In the genomic region with DNA sequence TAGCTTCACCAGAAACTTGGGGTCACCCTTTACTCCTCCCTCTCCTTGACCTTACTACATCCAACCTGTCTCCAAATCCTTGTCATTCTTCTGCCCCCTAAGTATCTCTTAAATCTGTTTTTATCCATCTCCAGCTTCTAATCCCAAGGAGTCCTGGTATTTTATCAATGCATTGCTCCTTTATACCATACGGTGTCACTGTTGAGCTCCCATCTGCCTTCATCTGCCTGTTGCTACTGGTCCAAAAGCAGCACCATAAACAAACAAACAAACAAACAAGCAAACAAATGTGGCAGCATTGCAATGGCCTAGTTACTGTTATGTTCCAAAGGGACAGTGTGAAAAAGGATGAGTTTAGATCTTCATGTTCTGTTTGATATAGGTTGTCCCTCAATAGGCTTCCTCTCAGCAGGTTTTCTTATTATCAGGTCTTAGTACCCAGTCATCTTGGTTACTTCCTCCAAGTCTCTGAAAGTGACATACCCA, we compare ENCODE assay signal across 8 cellular contexts. TPM values are rescaled to one million over a fixed set of nuclear protein-coding genes. Genes with fewer than 3 reads are reported as not detected.
DNase-seq lines count a peak whose midpoint lies in the region; ATAC-seq, FAIRE-seq and TF ChIP-seq lines count a peak whose summit lies in the region.

No MANE protein-coding gene starts in this region.

- H3K27ac ChIP-seq in A549 (no peak overlapping the region), SK-N-MC (no peak overlapping the region), aorta (ENCODE audit: low read depth in 1 of 2, low read length in 2 of 2) (no peak overlapping the region)

- H3K4me3 Mint-ChIP-seq in nephron = no peak overlapping the region

- TF ChIP-seq RAD21 in A549 (conservative IDR thresholded peaks at IDR 0.05 in 1 of 2, IDR thresholded peaks at IDR 0.05 in 1 of 2) = peak; percentile 69 to 76

- CTCF ChIA-PET in A549 (lab: Yijun Ruan, JAX) = interaction anchor here (0.5 to 8.6 kb wide), 35 partner anchors 8 to 177 kb away, joined by 3 to 95 read pairs (median 4); partner anchors contain the start of genes HPX, MRPL17 and TPP1

- POLR2A ChIA-PET in A549 (lab: Yijun Ruan, JAX) = interaction anchor here (0.6 to 1.1 kb wide), 3 partner anchors 12 to 152 kb away, joined by 3 to 5 read pairs (median 4); partner anchors contain the start of genes ARFIP2, MRPL17 and TIMM10B

- FAIRE-seq in A549 (lab: Jason Lieb, UNC) = peak; percentile 23
- FAIRE-seq in G401.6 (lab: Jason Lieb, UNC) = peak; percentile 67

- DNase-seq in A549 (ENCODE audit: low read depth in 1 of 2, low spot score in 1 of 2) = peak; percentile 57 to 79
- DNase-seq in Jurkat, Clone E6-1 (ENCODE audit: low read depth, low spot score) = peak; percentile 29
- peak; percentile 18 for DNase-seq in SK-N-MC (ENCODE audit: low read depth, low spot score)
- DNase-seq in fibroblast of gingiva (ENCODE audit: low read depth) = peak; percentile 31
- DNase-seq in aorta = no peak

- ATAC-seq in A549 = peak; percentile 88 to 93
- ATAC-seq in HG03139 (IDR thresholded peaks at IDR 0.05; ENCODE audit: unreplicated experiment) = no peak
- no peak for ATAC-seq in aorta (ENCODE audit: low FRiP score)

- TF ChIP-seq CTCF in A549 (IDR thresholded peaks at IDR 0.05) = peak; percentile 76
- peak; percentile 74 to 88 (median 79) for TF ChIP-seq CTCF in nephron (IDR thresholded peaks at IDR 0.05; ENCODE audit: unreplicated experiment in 3 of 3)

- H3K9ac ChIP-seq in SK-N-MC (ENCODE audit: insufficient read length) = no peak overlapping the region

- no peaks in the 10 kb centered on the region for H3K9me3 Mint-ChIP-seq in nephron

- intact Hi-C loops in aorta (cut with DNase I) = loop anchor here in 1 of 2 donors (2.0 to 5.0 kb wide), 3 partner anchors 137 to 176 kb away; partner anchors contain the start of gene MRPL17

- TF ChIP-seq POLR2A in A549 (IDR thresholded peaks at IDR 0.05; ENCODE audit: low read length) = no peak

- no peak overlapping the region for H3K4me3 ChIP-seq in A549
- no peak overlapping the region for H3K4me3 ChIP-seq in Jurkat, Clone E6-1 (ENCODE audit: low read length)
- no peak overlapping the region for H3K4me3 ChIP-seq in SK-N-MC
- no peak overlapping the region for H3K4me3 ChIP-seq in aorta (ENCODE audit: low read length in 2 of 2)

- H3K4me1 Mint-ChIP-seq in nephron = no peaks in the 10 kb centered on the region

- no peak overlapping the region for H3K27ac Mint-ChIP-seq in nephron

- no peak overlapping the region for H3K4me2 ChIP-seq in A549

- H3K27me3 ChIP-seq in aorta (ENCODE audit: control insufficient read depth in 1 of 2, insufficient read depth in 2 of 2, low read length in 1 of 2) = no peaks in the 10 kb centered on the region

- WGBS in A549 (ENCODE audit: missing lambda C conversion rate) = 0% methylated on average over 1 of the region's 1 CpG
- WGBS in aorta, 2 donors = 3 to 4% methylated on average over 1 of the region's 1 CpG

- H3K4me1 ChIP-seq in A549 = no peaks in the 10 kb centered on the region
- no peaks in the 10 kb centered on the region for H3K4me1 ChIP-seq in aorta (ENCODE audit: control insufficient read depth in 1 of 2, insufficient read depth in 2 of 2, low read length in 2 of 2)

- H3K36me3 ChIP-seq in SK-N-MC (ENCODE audit: insufficient read depth, low read length) (peaks cover 13% of the 10 kb centered on the region; the same call in 1 of the 2 replicates), aorta (ENCODE audit: control insufficient read depth in 1 of 2, insufficient read depth in 2 of 2, low read length in 1 of 2) (peaks cover 0 to 2% of the 10 kb centered on the region in 2 donors)

- TF ChIP-seq EP300 in A549 (IDR thresholded peaks at IDR 0.05) = no peak

- H3K9me3 ChIP-seq in A549 = no peaks in the 10 kb centered on the region
- no peaks in the 10 kb centered on the region for H3K9me3 ChIP-seq in SK-N-MC (ENCODE audit: low read depth, low read length)
- H3K9me3 ChIP-seq in aorta (ENCODE audit: control insufficient read depth, low read length) = no peaks in the 10 kb centered on the region

- H3K36me3 Mint-ChIP-seq in nephron (ENCODE audit: low read depth) = no peaks in the 10 kb centered on the region

- no peaks in the 10 kb centered on the region for H3K27me3 Mint-ChIP-seq in nephron (ENCODE audit: low read depth)

TF ChIP-seq in A549, 52 proteins besides CTCF, POLR2A, EP300 and RAD21:
- TF ChIP-seq SMC3 (IDR thresholded peaks at IDR 0.05) = peak; percentile 57; the same call in 2 of the 3 replicates
- no peak for TF ChIP-seq ZFP36 (IDR thresholded peaks at IDR 0.05; ENCODE audit: borderline replicate concordance, partially characterized antibody)

RNA-seq across cellular contexts. Expression of gene DNHD1, which starts 34.2 kb away (rescaled TPM):
- polyA plus RNA-seq in A549 (2011; rRNA removed) (8.6 and 12.7 TPM in 2 replicates), A549 (2017; fragmentation: RNase III; extraction: RNeasy Plus Mini Kit Qiagen cat#74134 plus additional on column Dnase treatment) (5.4 to 7.6 TPM (median 6.8 TPM) in 3 replicates), aorta (10 to 100 TPM in 1 of 2 donors, 1 to 10 TPM in 1; 1.9 to 20.5 TPM)
- 3.9 and 4.8 TPM in 2 replicates for polyA plus RNA-seq in A549 (2012; cell fraction: cytosol; rRNA removed)
- polyA plus RNA-seq in A549 (2012; cell fraction: nucleus; rRNA removed) = 56.8 and 58.6 TPM in 2 replicates
- 33.0 and 36.1 TPM in 2 replicates for polyA minus RNA-seq in A549 (2011; rRNA and poly(A)+ RNA removed)
- 8.1 TPM for polyA plus RNA-seq in Jurkat, Clone E6-1 (2012; ENCODE audit: insufficient read depth, insufficient read length)
- 10 to 100 TPM; 24.1 to 28.1 TPM for total RNA-seq in aorta

RNA-seq across cellular contexts. Expression of gene TIMM10B, which starts 50.0 kb away (rescaled TPM):
- polyA plus RNA-seq in A549 (2011; rRNA removed) (31.6 and 35.6 TPM in 2 replicates), A549 (2017; fragmentation: RNase III; extraction: RNeasy Plus Mini Kit Qiagen cat#74134 plus additional on column Dnase treatment) (20.6 to 24.4 TPM (median 22.0 TPM) in 3 replicates), aorta (10 to 100 TPM; 21.0 to 39.1 TPM)
- 33.3 and 34.7 TPM in 2 replicates for polyA plus RNA-seq in A549 (2012; cell fraction: cytosol; rRNA removed)
- polyA plus RNA-seq in A549 (2012; cell fraction: nucleus; rRNA removed) = 24.3 and 29.1 TPM in 2 replicates
- 22.3 and 46.1 TPM in 2 replicates for polyA minus RNA-seq in A549 (2011; rRNA and poly(A)+ RNA removed)
- 40.5 TPM for polyA plus RNA-seq in Jurkat, Clone E6-1 (2012; ENCODE audit: insufficient read depth, insufficient read length)
- total RNA-seq in aorta = 10 to 100 TPM; 31.1 to 37.3 TPM

RNA-seq across cellular contexts. Expression of gene ARFIP2, which starts 50.2 kb away (rescaled TPM):
- polyA plus RNA-seq in A549 (2011; rRNA removed) (87.9 and 88.5 TPM in 2 replicates), A549 (2017; fragmentation: RNase III; extraction: RNeasy Plus Mini Kit Qiagen cat#74134 plus additional on column Dnase treatment) (68.7 to 80.0 TPM (median 79.2 TPM) in 3 replicates), aorta (10 to 100 TPM; 14.9 to 56.1 TPM)
- polyA plus RNA-seq in A549 (2012; cell fraction: cytosol; rRNA removed) = 66.8 and 75.5 TPM in 2 replicates
- 112 and 114 TPM in 2 replicates for polyA plus RNA-seq in A549 (2012; cell fraction: nucleus; rRNA removed)
- 66.9 and 74.9 TPM in 2 replicates for polyA minus RNA-seq in A549 (2011; rRNA and poly(A)+ RNA removed)
- 63.3 TPM for polyA plus RNA-seq in Jurkat, Clone E6-1 (2012; ENCODE audit: insufficient read depth, insufficient read length)
- 10 to 100 TPM; 40.8 to 46.0 TPM for total RNA-seq in aorta

RNA-seq across cellular contexts. Expression of gene TRIM3, which starts 57.6 kb away (rescaled TPM):
- polyA plus RNA-seq in A549 (2011; rRNA removed) (10.0 and 11.3 TPM in 2 replicates), A549 (2017; fragmentation: RNase III; extraction: RNeasy Plus Mini Kit Qiagen cat#74134 plus additional on column Dnase treatment) (17.5 to 19.8 TPM (median 19.6 TPM) in 3 replicates), aorta (10 to 100 TPM; 23.5 to 44.9 TPM)
- 14.2 and 15.4 TPM in 2 replicates for polyA plus RNA-seq in A549 (2012; cell fraction: cytosol; rRNA removed)
- polyA plus RNA-seq in A549 (2012; cell fraction: nucleus; rRNA removed) = 81.0 and 86.4 TPM in 2 replicates
- polyA minus RNA-seq in A549 (2011; rRNA and poly(A)+ RNA removed) = 9.8 and 13.2 TPM in 2 replicates
- 13.7 TPM for polyA plus RNA-seq in Jurkat, Clone E6-1 (2012; ENCODE audit: insufficient read depth, insufficient read length)
- total RNA-seq in aorta = 10 to 100 TPM; 28.6 to 35.5 TPM

Comparison
In these comparisons a context has a peak if more than half of its experiments do, and no peak if none do; other contexts are left out.
1. ATAC-seq: peak in A549 (2 of 2); none in HG03139 (single experiment) and aorta (single experiment).
2. DNase-seq: peak in A549 (2 of 2), Jurkat, Clone E6-1 (single experiment), SK-N-MC (single experiment) and fibroblast of gingiva (single experiment); none in aorta (0 of 2).